28 cellular contexts compared by ENCODE assay signal in genomic region chr4:39750216-39750615, GRCh38. TPM values are rescaled to one million over a fixed set of nuclear protein-coding genes. Genes with fewer than 3 reads are reported as not detected.
DNase-seq lines count a peak whose midpoint lies in the region; ATAC-seq, FAIRE-seq and TF ChIP-seq lines count a peak whose summit lies in the region.
"Had no signal": no experiment of that assay in that cellular context is flagged by ENCODE, and none has a peak within 500 bp of the region (broad histone marks: within the 10 kb centered on the region; RNA-seq: fewer than 3 reads in every experiment).

No MANE protein-coding gene starts in this region.

- CTCF ChIA-PET in PC-9 (lab: Charles Lee) = no interaction called here

- ATAC-seq in left ventricle myocardium superior = no peak
- ATAC-seq: GM12878 had no signal

- H3K9me3 ChIP-seq in PC-9 (ENCODE audit: insufficient read depth, low read depth) = no peaks in the 10 kb centered on the region; the same call in 1 of the 2 replicates
- H3K9me3 ChIP-seq: BE2C, BLaER1 had no signal

- TF ChIP-seq CTCF in fibroblast of pulmonary artery (IDR thresholded peaks at IDR 0.05; ENCODE audit: low read length, missing control alignments) = no peak
- TF ChIP-seq CTCF in PC-9 (conservative IDR thresholded peaks at IDR 0.05) = no peak

- DNase-seq in dermis blood vessel endothelial cell (peak; percentile 54), fibroblast of pulmonary artery (ENCODE audit: low read depth) (peak; percentile 10), lung microvascular endothelial cell (ENCODE audit: low read depth in 2 of 2) (peak; percentile 3 to 24), urothelium cell line (ENCODE audit: low spot score) (no peak), NCI-H345 (lab: John Stamatoyannopoulos, UW) (no peak), PC-9 (no peak), left ventricle myocardium superior (no peak), NCI-H1930 (lab: John Stamatoyannopoulos, UW) (no peak)
- DNase-seq: 8988T; ACHN; BE2C; C1 segment of cervical spinal cord; CD4-positive, alpha-beta memory T cell; CD4-positive, CD25-positive, alpha-beta regulatory T cell; CD8-positive, alpha-beta memory T cell; COR-L47; DMS 273 treated with DMSO at 0.1 percent for 48 hours; DMS153; DMS53; DMS79; DND-41; EL; GDM1 had no signal

- H3K36me3 ChIP-seq in PC-9 (ENCODE audit: low read depth) = peaks cover 11% of the 10 kb centered on the region; the same call in 1 of the 2 replicates

- H4K20me1 ChIP-seq in PC-9 (ENCODE audit: insufficient read depth) = peaks cover 30% of the 10 kb centered on the region

- intact Hi-C loops in PC-9 (cut with micrococcal nuclease; ENCODE audit: unreplicated experiment) (no loop called here), left ventricle myocardium superior (cut with micrococcal nuclease) (no loop called here)

- peaks cover 36% of the 10 kb centered on the region for H3K79me2 ChIP-seq in PC-9 (ENCODE audit: low read depth)

- no peak overlapping the region for H3K4me2 ChIP-seq in PC-9
- H3K4me2 ChIP-seq: BLaER1 had no signal

- no peaks in the 10 kb centered on the region for H3K9me2 ChIP-seq in PC-9 (ENCODE audit: insufficient read depth)

- peak; percentile 37 for FAIRE-seq in urothelium cell line (lab: Jason Lieb, UNC)
- FAIRE-seq: A204.1, GM12878, GM12892, GM18507 had no signal

- H3K27ac ChIP-seq in PC-9 = no peak overlapping the region
- H3K27ac ChIP-seq: BLaER1 had no signal

- POLR2A ChIA-PET in PC-9 (lab: Charles Lee; ENCODE audit: unreplicated experiment) = no interaction called here

- no peak overlapping the region for H2AFZ ChIP-seq in PC-9

- H3K4me1 ChIP-seq in PC-9 (replicated peaks; ENCODE audit: insufficient read depth) = no peaks in the 10 kb centered on the region
- H3K4me1 ChIP-seq: BE2C had no signal

- no peak overlapping the region for H3K4me3 ChIP-seq in fibroblast of pulmonary artery (replicated peaks; ENCODE audit: low read depth, low read length)
- no peak overlapping the region for H3K4me3 ChIP-seq in PC-9
- H3K4me3 ChIP-seq: BLaER1, GM12878 had no signal

- no TSS peak for BruUV-seq in PC-9 (replicated peaks; lab: Mats Ljungman, UMichigan)

- no peaks in the 10 kb centered on the region for H3K27me3 ChIP-seq in PC-9 (ENCODE audit: insufficient read depth, low read depth)
- H3K27me3 ChIP-seq: BE2C, BLaER1 had no signal

- peaks cover 24% of the 10 kb centered on the region; the same call in 1 of the 2 replicates for H3F3A ChIP-seq in PC-9 (ENCODE audit: insufficient read depth, low read depth)

RNA-seq across cellular contexts. Expression of gene UBE2K, which starts 52.3 kb away (rescaled TPM):
- total RNA-seq in dermis blood vessel endothelial cell = 16.0 and 31.6 TPM in 2 replicates
- total RNA-seq in lung microvascular endothelial cell = 10.9 and 13.7 TPM in 2 replicates
- 89.4 and 129 TPM in 2 replicates for total RNA-seq in PC-9 (2021)
- 53.8 TPM for total RNA-seq in left ventricle myocardium superior

Comparison
In these comparisons a context has a peak if more than half of its experiments do, and no peak if none do; other contexts are left out.
1. DNase-seq: peak in dermis blood vessel endothelial cell (single experiment), fibroblast of pulmonary artery (single experiment) and lung microvascular endothelial cell (2 of 2); none in urothelium cell line (single experiment), NCI-H345 (single experiment), PC-9 (0 of 2), left ventricle myocardium superior (single experiment) and NCI-H1930 (0 of 2).